In genomic region chr18:25298853-25299274, GRCh38 we compare ENCODE assay signal across 11 cellular contexts. TPM values are rescaled to one million over a fixed set of nuclear protein-coding genes. Genes with fewer than 3 reads are reported as not detected.
DNase-seq lines count a peak whose midpoint lies in the region; ATAC-seq and TF ChIP-seq lines count a peak whose summit lies in the region.
"Had no signal": no experiment of that assay in that cellular context is flagged by ENCODE, and none has a peak within 500 bp of the region (broad histone marks: within the 10 kb centered on the region; RNA-seq: fewer than 3 reads in every experiment).

No MANE protein-coding gene starts in this region.

- TF ChIP-seq POLR2A in IMR-90 (IDR thresholded peaks at IDR 0.05; ENCODE audit: low read depth, low read length) (no peak; the same call in 1 of the 2 replicates), tibial nerve (IDR thresholded peaks at IDR 0.05) (no peak)

- H2BK120ac ChIP-seq in IMR-90 (ENCODE audit: low read depth, low read length), result peak overlapping the region; percentile 95

- H3K4me3 ChIP-seq in IMR-90 (ENCODE audit: insufficient read depth, low read depth, low read length) (peak overlapping the region; percentile 27; the same call in 1 of the 2 replicates), right cardiac atrium (ENCODE audit: low read length) (no peak overlapping the region), tibial nerve (no peak overlapping the region)

- in situ Hi-C loops in IMR-90 (cut with MboI; ENCODE audit: low sequenced_read_pairs), result no loop called here

- H3K4me1 ChIP-seq in IMR-90 (ENCODE audit: control insufficient read depth, insufficient read depth, low read length) (peaks cover 6% of the 10 kb centered on the region), right cardiac atrium (ENCODE audit: control insufficient read depth, insufficient read depth, low read length) (peaks cover 2% of the 10 kb centered on the region), tibial nerve (peaks cover 0 to 11% (median 0%) of the 10 kb centered on the region in 4 donors)

- H3K27me3 ChIP-seq in IMR-90 (ENCODE audit: control insufficient read depth, insufficient read depth, low read length) (no peaks in the 10 kb centered on the region), right cardiac atrium (ENCODE audit: control insufficient read depth, insufficient read depth) (no peaks in the 10 kb centered on the region), tibial nerve (no peaks in the 10 kb centered on the region)

- H2BK15ac ChIP-seq in IMR-90 (ENCODE audit: low read depth, low read length), result peak overlapping the region; percentile 78; the same call in 2 of the 3 replicates

- peak overlapping the region; percentile 91; the same call in 1 of the 2 replicates for H3K18ac ChIP-seq in IMR-90 (ENCODE audit: low read depth, low read length)

- peak overlapping the region; percentile 72; the same call in 1 of the 2 replicates for H4K5ac ChIP-seq in IMR-90 (ENCODE audit: low read depth, low read length)

- peaks cover 12 to 35% of the 10 kb centered on the region in 2 experiments for H3K79me1 ChIP-seq in IMR-90 (ENCODE audit: low read depth in 1 of 2, low read length in 2 of 2)

- TF ChIP-seq RAD21 in IMR-90 (IDR thresholded peaks at IDR 0.05; ENCODE audit: low read length), result no peak; the same call in 1 of the 2 replicates

- peak overlapping the region; percentile 89 for H2BK20ac ChIP-seq in IMR-90 (ENCODE audit: low read depth, low read length)

- TF ChIP-seq CTCF in IMR-90 (conservative IDR thresholded peaks at IDR 0.05; ENCODE audit: low read depth, low read length) (no peak), tibial nerve (IDR thresholded peaks at IDR 0.05) (no peak)

- H3K36me3 ChIP-seq in IMR-90 (ENCODE audit: control insufficient read depth, insufficient read depth, low read length) (peaks cover 5% of the 10 kb centered on the region), tibial nerve (no peaks in the 10 kb centered on the region)

- peak overlapping the region; percentile 87; the same call in 1 of the 2 replicates for H3K4ac ChIP-seq in IMR-90 (ENCODE audit: low read depth, low read length)

- H2AFZ ChIP-seq in IMR-90 (replicated peaks; ENCODE audit: low read length, poor library complexity), result no peak overlapping the region

- dilution Hi-C loops in IMR-90 (cut with HindIII; ENCODE audit: low sequenced_read_pairs, unreplicated experiment), result no loop called here

- peak overlapping the region; percentile 51 for H2AK9ac ChIP-seq in IMR-90 (replicated peaks; ENCODE audit: low read depth, low read length, poor library complexity)

- peak overlapping the region; percentile 88; the same call in 1 of the 2 replicates for H3K23ac ChIP-seq in IMR-90 (ENCODE audit: low read depth, low read length)

- peak overlapping the region in 1 of 2 experiments; percentile 87; a peak in 3 of 4 replicates for H4K8ac ChIP-seq in IMR-90 (ENCODE audit: low read depth in 2 of 2, low read length in 2 of 2)

- peak overlapping the region; percentile 82 for H3K4me2 ChIP-seq in IMR-90 (ENCODE audit: low read depth, low read length)

- no peaks in the 10 kb centered on the region; the same call in 1 of the 2 replicates for H4K20me1 ChIP-seq in IMR-90 (ENCODE audit: insufficient read depth, low read length)

- DNase-seq in IMR-90 (peak; percentile 99), amniotic epithelial cell (ENCODE audit: low read depth) (peak; percentile 90), right cardiac atrium (peak in 2 of 3 donors; percentile 39 to 59), tibial nerve (ENCODE audit: low spot score in 2 of 2) (no peak), NCI-H146 (lab: John Stamatoyannopoulos, UW) (no peak)
- DNase-seq in activated effector memory CD4-positive, alpha-beta T cell treated with anti-CD3 and anti-CD28 coated beads, Interleukin-2, amount 50 U/mL, for 16 hours, result no peak
- DNase-seq: activated CD8-positive, alpha-beta memory T cell treated with anti-CD3 and anti-CD28 coated beads for 24 hours; head of caudate nucleus; NCI-H2171 had no signal

- H2AK5ac ChIP-seq in IMR-90 (ENCODE audit: low read depth, low read length), result peak overlapping the region; percentile 84; the same call in 1 of the 2 replicates

- CTCF ChIA-PET in IMR-90 (lab: Yijun Ruan, JAX), result interaction anchor here (1.1 kb wide), 1 partner anchor 415 kb away, joined by 3 read pairs; no protein-coding TSS in a partner anchor

- intact Hi-C loops in IMR-90 (cut with micrococcal nuclease) (loop anchor here (2.0 kb wide), 1 partner anchor 50 kb away; no protein-coding TSS in a partner anchor), right cardiac atrium (cut with DNase I) (no loop called here)

- peaks cover 10% of the 10 kb centered on the region for H3K9me1 ChIP-seq in IMR-90 (ENCODE audit: insufficient read depth, low read length)

- POLR2A ChIA-PET in IMR-90 (lab: Charles Lee; ENCODE audit: unreplicated experiment), result no interaction called here

- peak overlapping the region; percentile 99 for H2BK5ac ChIP-seq in IMR-90 (ENCODE audit: low read depth, low read length, poor library complexity, severe bottlenecking)

- H3K27ac ChIP-seq in IMR-90 (ENCODE audit: insufficient read depth, low read length), result peak overlapping the region; percentile 72
- H3K27ac ChIP-seq in right cardiac atrium (ENCODE audit: low read length), result peak overlapping the region; percentile 23
- peak overlapping the region in 3 of 4 donors; percentile 9 to 56 (median 51) for H3K27ac ChIP-seq in tibial nerve

- no peak overlapping the region; the same call in 1 of the 2 replicates for H3K9ac ChIP-seq in IMR-90 (ENCODE audit: low read depth, low read length)

- TF ChIP-seq EP300 in tibial nerve (IDR thresholded peaks at IDR 0.05), result peak in 1 of 2 donors; percentile 63

- BruUV-seq in IMR-90 (replicated peaks; lab: Mats Ljungman, UMichigan), result no TSS peak

- H3K56ac ChIP-seq in IMR-90 (ENCODE audit: extremely low read depth, insufficient read depth, low read length), result peak overlapping the region; percentile 67

- 0% methylated on average over 1 of the region's 4 CpGs; no CpG with 5 or more reads in 1 of the 2 experiments for WGBS in IMR-90 (ENCODE audit: extremely low coverage in 2 of 2, insufficient read length in 1 of 2), 2 experiments
- 36% methylated on average over 4 of the region's 4 CpGs for WGBS in right cardiac atrium
- 53 to 58% methylated on average over 4 of the region's 4 CpGs for WGBS in tibial nerve, 2 donors

- ATAC-seq in IMR-90 (ENCODE audit: low read depth) (peak; percentile 98), right cardiac atrium (peak; percentile 43 to 94), GM19397 (IDR thresholded peaks at IDR 0.05; ENCODE audit: unreplicated experiment) (no peak), GM21360 (IDR thresholded peaks at IDR 0.05; ENCODE audit: unreplicated experiment) (no peak)

- H3K14ac ChIP-seq in IMR-90 (replicated peaks; ENCODE audit: low read depth, low read length), result peak overlapping the region; percentile 85

- H4K91ac ChIP-seq in IMR-90 (ENCODE audit: insufficient read depth, low read depth, low read length), result peak overlapping the region; percentile 82

- H3K9me3 ChIP-seq in IMR-90 (ENCODE audit: control insufficient read depth, insufficient read depth, low read length) (no peaks in the 10 kb centered on the region), right cardiac atrium (ENCODE audit: control insufficient read depth, low read length) (no peaks in the 10 kb centered on the region), tibial nerve (no peaks in the 10 kb centered on the region)

TF ChIP-seq in IMR-90, 13 proteins besides CTCF, POLR2A, EP300 and RAD21:
- peak; percentile 92 for TF ChIP-seq FOS (IDR thresholded peaks at IDR 0.05; ENCODE audit: low read depth, low read length)
- peak; percentile 74; the same call in 1 of the 2 replicates for TF ChIP-seq CEBPB (IDR thresholded peaks at IDR 0.05; ENCODE audit: low read depth, low read length)
- TF ChIP-seq BHLHE40 (IDR thresholded peaks at IDR 0.05; ENCODE audit: low read depth, low read length), result peak; percentile 79
- TF ChIP-seq, protein P1, sequence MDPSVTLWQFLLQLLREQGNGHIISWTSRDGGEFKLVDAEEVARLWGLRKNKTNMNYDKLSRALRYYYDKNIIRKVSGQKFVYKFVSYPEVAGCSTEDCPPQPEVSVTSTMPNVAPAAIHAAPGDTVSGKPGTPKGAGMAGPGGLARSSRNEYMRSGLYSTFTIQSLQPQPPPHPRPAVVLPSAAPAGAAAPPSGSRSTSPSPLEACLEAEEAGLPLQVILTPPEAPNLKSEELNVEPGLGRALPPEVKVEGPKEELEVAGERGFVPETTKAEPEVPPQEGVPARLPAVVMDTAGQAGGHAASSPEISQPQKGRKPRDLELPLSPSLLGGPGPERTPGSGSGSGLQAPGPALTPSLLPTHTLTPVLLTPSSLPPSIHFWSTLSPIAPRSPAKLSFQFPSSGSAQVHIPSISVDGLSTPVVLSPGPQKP (IDR thresholded peaks at IDR 0.05; ENCODE audit: borderline replicate concordance, low read depth, low read length), result no peak
- TF ChIP-seq MXI1 (IDR thresholded peaks at IDR 0.05; ENCODE audit: borderline replicate concordance, low read depth, low read length), result peak; percentile 84
- TF ChIP-seq MAFK (IDR thresholded peaks at IDR 0.05; ENCODE audit: low read depth, low read length), result peak; percentile 40; the same call in 1 of the 2 replicates
- no peak for TF ChIP-seq NFE2L2 (IDR thresholded peaks at IDR 0.05; ENCODE audit: low read depth, low read length)
- peak; percentile 85 for TF ChIP-seq RCOR1 (IDR thresholded peaks at IDR 0.05; ENCODE audit: insufficient replicate concordance, low read length)
- TF ChIP-seq, protein P2, sequence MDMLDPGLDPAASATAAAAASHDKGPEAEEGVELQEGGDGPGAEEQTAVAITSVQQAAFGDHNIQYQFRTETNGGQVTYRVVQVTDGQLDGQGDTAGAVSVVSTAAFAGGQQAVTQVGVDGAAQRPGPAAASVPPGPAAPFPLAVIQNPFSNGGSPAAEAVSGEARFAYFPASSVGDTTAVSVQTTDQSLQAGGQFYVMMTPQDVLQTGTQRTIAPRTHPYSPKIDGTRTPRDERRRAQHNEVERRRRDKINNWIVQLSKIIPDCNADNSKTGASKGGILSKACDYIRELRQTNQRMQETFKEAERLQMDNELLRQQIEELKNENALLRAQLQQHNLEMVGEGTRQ (IDR thresholded peaks at IDR 0.05; ENCODE audit: low read depth, low read length), result peak; percentile 94
- TF ChIP-seq CHD1 (IDR thresholded peaks at IDR 0.05; ENCODE audit: low read depth, low read length), result no peak
- TF ChIP-seq MAZ (IDR thresholded peaks at IDR 0.05; ENCODE audit: borderline replicate concordance, low read depth, low read length), result peak; percentile 22; the same call in 1 of the 2 replicates
- 0 out of 2 replicates have a peak, but pooled peaks have one; percentile 24 for TF ChIP-seq RFX5 (IDR thresholded peaks at IDR 0.05; ENCODE audit: low read depth, low read length)
- no peak for TF ChIP-seq SMC3 (IDR thresholded peaks at IDR 0.05; ENCODE audit: low read depth, low read length)

RNA-seq across cellular contexts. Expression of gene ZNF521, which starts 53.1 kb away (rescaled TPM):
- total RNA-seq in IMR-90 (2012; rRNA removed), result 44.7 and 59.3 TPM in 2 replicates
- polyA plus RNA-seq in IMR-90 (2012; rRNA removed), result 21.5 and 30.2 TPM in 2 replicates
- polyA plus RNA-seq in IMR-90 (2012; cell fraction: cytosol; rRNA removed), result 18.6 and 25.8 TPM in 2 replicates
- 17.7 and 26.3 TPM in 2 replicates for polyA plus RNA-seq in IMR-90 (2012; cell fraction: nucleus; rRNA removed; ENCODE audit: low replicate concordance)
- 10 to 100 TPM; 37.3 to 54.5 (median 42.1) TPM for total RNA-seq in right cardiac atrium
- polyA plus RNA-seq in right cardiac atrium, result 7.2 TPM
- 10 to 100 TPM; 32.7 to 66.3 (median 43.4) TPM for total RNA-seq in tibial nerve

Comparison
In these comparisons a context has a peak if more than half of its experiments do, and no peak if none do; other contexts are left out.
1. ATAC-seq: peak in IMR-90 (single experiment) and right cardiac atrium (2 of 2); none in GM19397 (single experiment) and GM21360 (single experiment).
2. DNase-seq: peak in IMR-90 (single experiment), amniotic epithelial cell (single experiment) and right cardiac atrium (2 of 3); none in tibial nerve (0 of 2), activated effector memory CD4-positive, alpha-beta T cell treated with anti-CD3 and anti-CD28 coated beads, Interleukin-2, amount 50 U/mL, for 16 hours (single experiment) and NCI-H146 (single experiment).
3. Peak in every context shown above with its lines, with median percentiles within 50 percentile points of each other: H3K27ac ChIP-seq.